Comparison of ENCODE assay signal across 16 cellular contexts in genomic region chr18:76992226-76993084, GRCh38.
DNase-seq lines count a peak whose midpoint lies in the region; ATAC-seq and TF ChIP-seq lines count a peak whose summit lies in the region.
"Had no signal": no experiment of that assay in that cellular context is flagged by ENCODE, and none has a peak within 500 bp of the region (broad histone marks: within the 10 kb centered on the region; RNA-seq: fewer than 3 reads in every experiment).

No MANE protein-coding gene starts in this region.

- no peak overlapping the region for H3K4me3 ChIP-seq in parathyroid adenoma (ENCODE audit: low read depth, low read length)
- H3K4me3 ChIP-seq in osteoblast (ENCODE audit: insufficient read depth, low read length), result no peak overlapping the region
- H3K4me3 ChIP-seq: A549, HAP-1 had no signal

- ATAC-seq in stimulated activated naive CD8-positive, alpha-beta T cell treated with anti-CD3 and anti-CD28 coated beads, Interleukin-15, amount 100 ng/mL, for 72 hours, result peak; percentile 40
- ATAC-seq in stimulated activated naive CD8-positive, alpha-beta T cell treated with anti-CD3 and anti-CD28 coated beads, Interleukin-15, Interleukin-2, amounts not matched to agents 100 U/mL and 50 U/mL, for 24 hours, result no peak
- no peak for ATAC-seq in left lobe of liver
- ATAC-seq in HG02588 (IDR thresholded peaks at IDR 0.05; ENCODE audit: unreplicated experiment), result no peak
- ATAC-seq in HG03378 (IDR thresholded peaks at IDR 0.05; ENCODE audit: unreplicated experiment), result no peak

- H3K4me2 ChIP-seq in parathyroid adenoma (ENCODE audit: low read length) (no peak overlapping the region), osteoblast (ENCODE audit: insufficient read depth, low read length) (no peak overlapping the region)
- H3K4me2 ChIP-seq: A549 had no signal

- no peak overlapping the region for H3K9ac ChIP-seq in parathyroid adenoma

- H3K4me3 Mint-ChIP-seq in stimulated activated naive CD8-positive, alpha-beta T cell treated with anti-CD3 and anti-CD28 coated beads, Interleukin-15, amount 100 ng/mL, for 72 hours, result no peak overlapping the region

- no peaks in the 10 kb centered on the region for H3K4me1 Mint-ChIP-seq in stimulated activated naive CD8-positive, alpha-beta T cell treated with anti-CD3 and anti-CD28 coated beads, Interleukin-15, amount 100 ng/mL, for 72 hours

- H3K27me3 Mint-ChIP-seq in stimulated activated naive CD8-positive, alpha-beta T cell treated with anti-CD3 and anti-CD28 coated beads, Interleukin-15, amount 100 ng/mL, for 72 hours, result no peaks in the 10 kb centered on the region

- H3K9me3 ChIP-seq in parathyroid adenoma (ENCODE audit: control insufficient read depth, low read length) (no peaks in the 10 kb centered on the region), osteoblast (ENCODE audit: low read depth, low read length) (no peaks in the 10 kb centered on the region)
- H3K9me3 ChIP-seq: A549, Caco-2, HAP-1 had no signal

- H3K27ac Mint-ChIP-seq in stimulated activated naive CD8-positive, alpha-beta T cell treated with anti-CD3 and anti-CD28 coated beads, Interleukin-15, amount 100 ng/mL, for 72 hours, result peak overlapping the region in 1 of 2 donors; percentile 45

- DNase-seq in stimulated activated naive CD8-positive, alpha-beta T cell treated with anti-CD3 and anti-CD28 coated beads, Interleukin-15, amount 100 ng/mL, for 72 hours, result no peak
- DNase-seq in stimulated activated naive CD8-positive, alpha-beta T cell treated with anti-CD3 and anti-CD28 coated beads, Interleukin-15, Interleukin-2, amounts not matched to agents 100 U/mL and 50 U/mL, for 24 hours, result no peak
- DNase-seq in left lobe of liver (ENCODE audit: low spot score), result peak; percentile 37
- DNase-seq in osteoblast (ENCODE audit: insufficient read length, low spot score, missing footprints), result no peak
- no peak for DNase-seq in dermis blood vessel endothelial cell
- DNase-seq: Caco-2; DMS79; NCI-H1436; NCI-H2081; NCI-H524 treated with DMSO at 0.1 percent for 48 hours; NK-92 treated with Interleukin-12 subunit alpha and Interleukin-12 subunit beta, amount 100 ng/mL, for 24 hours had no signal

- H3K79me2 ChIP-seq in parathyroid adenoma (peaks cover 5% of the 10 kb centered on the region), osteoblast (ENCODE audit: insufficient read depth, low read length) (no peaks in the 10 kb centered on the region)

- H3K36me3 ChIP-seq in parathyroid adenoma (ENCODE audit: control insufficient read depth, insufficient read depth, low read length), result no peaks in the 10 kb centered on the region
- no peaks in the 10 kb centered on the region for H3K36me3 ChIP-seq in osteoblast (ENCODE audit: insufficient read depth, low read length)
- H3K36me3 ChIP-seq: HAP-1 had no signal

- H3K27me3 ChIP-seq in parathyroid adenoma (ENCODE audit: control insufficient read depth, insufficient read depth, low read length), result no peaks in the 10 kb centered on the region
- peaks cover 29% of the 10 kb centered on the region for H3K27me3 ChIP-seq in osteoblast (ENCODE audit: insufficient read depth, low read length)

- H2AFZ ChIP-seq in parathyroid adenoma (no peak overlapping the region), osteoblast (ENCODE audit: low read length) (no peak overlapping the region)

- peak overlapping the region; percentile 100 for H3K27ac ChIP-seq in parathyroid adenoma
- H3K27ac ChIP-seq in osteoblast (ENCODE audit: low read depth, low read length), result no peak overlapping the region
- H3K27ac ChIP-seq: A549 had no signal

- TF ChIP-seq CTCF in parathyroid adenoma (IDR thresholded peaks at IDR 0.05) (no peak), osteoblast (IDR thresholded peaks at IDR 0.05; ENCODE audit: extremely low read depth, low read depth, low read length) (no peak)

- no peaks in the 10 kb centered on the region for H4K20me1 ChIP-seq in osteoblast (ENCODE audit: insufficient read depth, low read length)

- no peaks in the 10 kb centered on the region for H3K9me3 Mint-ChIP-seq in stimulated activated naive CD8-positive, alpha-beta T cell treated with anti-CD3 and anti-CD28 coated beads, Interleukin-15, amount 100 ng/mL, for 72 hours

- H3K4me1 ChIP-seq in parathyroid adenoma (peaks cover 54% of the 10 kb centered on the region), osteoblast (ENCODE audit: insufficient read depth, low read length) (no peaks in the 10 kb centered on the region)
- H3K4me1 ChIP-seq: A549 had no signal
